ENCODE assay signal across 8 cellular contexts in the genomic region with DNA sequence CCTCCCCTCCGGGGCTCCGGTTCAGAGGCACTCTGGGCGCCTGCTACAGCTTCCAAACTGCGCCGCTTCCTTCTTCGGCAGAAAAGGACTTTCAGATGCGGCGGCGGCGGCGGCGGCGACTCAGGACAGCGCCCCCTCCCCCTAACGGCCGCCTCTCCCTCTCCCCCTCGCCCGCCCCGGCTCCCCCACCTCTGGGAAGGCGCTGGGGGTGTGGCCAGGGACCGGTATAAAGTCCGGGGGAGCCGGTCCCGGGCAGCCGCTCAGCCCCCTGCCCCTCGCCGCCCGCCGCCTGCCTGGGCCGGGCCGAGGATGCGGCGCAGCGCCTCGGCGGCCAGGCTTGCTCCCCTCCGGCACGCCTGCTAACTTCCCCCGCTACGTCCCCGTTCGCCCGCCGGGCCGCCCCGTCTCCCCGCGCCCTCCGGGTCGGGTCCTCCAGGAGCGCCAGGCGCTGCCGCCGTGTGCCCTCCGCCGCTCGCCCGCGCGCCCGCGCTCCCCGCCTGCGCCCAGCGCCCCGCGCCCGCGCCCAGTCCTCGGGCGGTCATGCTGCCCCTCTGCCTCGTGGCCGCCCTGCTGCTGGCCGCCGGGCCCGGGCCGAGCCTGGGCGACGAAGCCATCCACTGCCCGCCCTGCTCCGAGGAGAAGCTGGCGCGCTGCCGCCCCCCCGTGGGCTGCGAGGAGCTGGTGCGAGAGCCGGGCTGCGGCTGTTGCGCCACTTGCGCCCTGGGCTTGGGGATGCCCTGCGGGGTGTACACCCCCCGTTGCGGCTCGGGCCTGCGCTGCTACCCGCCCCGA. TPM values are rescaled to one million over a fixed set of nuclear protein-coding genes. Genes with fewer than 3 reads are reported as not detected.
A peak's percentile ranks its signal among the peaks of the same experiment; 100 is the strongest.
DNase-seq lines count a peak whose midpoint lies in the region; ATAC-seq and TF ChIP-seq lines count a peak whose summit lies in the region.

A gene (plus strand): TSS at position 255 of the 792 bp plus-strand sequence. CDS start 286 bp downstream, at position 541.

- H3F3A ChIP-seq in Loucy (ENCODE audit: low read depth), result no peaks in the 10 kb centered on the region

- peak within 1 kb of the TSS; percentile 90 for H3K4me3 Mint-ChIP-seq in type B pancreatic cell

- peaks cover 4% of the 10 kb centered on the region for H3K36me3 Mint-ChIP-seq in type B pancreatic cell

- H3K36me3 ChIP-seq in Loucy (ENCODE audit: insufficient read depth, low read length), result no peaks in the 10 kb centered on the region
- H3K36me3 ChIP-seq in adipocyte (ENCODE audit: control insufficient read depth, insufficient read depth, low read length, severe bottlenecking), result peaks cover 11% of the 10 kb centered on the region
- H3K36me3 ChIP-seq in trophoblast cell (ENCODE audit: control insufficient read depth in 1 of 2, insufficient read depth in 2 of 2, low read length in 2 of 2), result no peaks in the 10 kb centered on the region

- peak within 1 kb of the TSS; percentile 50 for H3K14ac ChIP-seq in trophoblast cell (ENCODE audit: low read length)

- H3K79me1 ChIP-seq in trophoblast cell (ENCODE audit: low read length), result peaks cover 8% of the 10 kb centered on the region

- H3K27ac ChIP-seq in trophoblast cell (ENCODE audit: low read depth, low read length), result no peak within 1 kb of the TSS

- H3K79me2 ChIP-seq in Loucy (ENCODE audit: insufficient read depth, low read length) (no peaks in the 10 kb centered on the region), trophoblast cell (ENCODE audit: control insufficient read depth, insufficient read depth, low read length, poor library complexity) (peaks cover 8% of the 10 kb centered on the region)

- H2AFZ ChIP-seq in Loucy (ENCODE audit: low read length), result no peak within 1 kb of the TSS; the same call in 1 of the 2 replicates
- peak within 1 kb of the TSS; percentile 75 for H2AFZ ChIP-seq in trophoblast cell (ENCODE audit: insufficient read depth, low read length, poor library complexity)

- H2BK5ac ChIP-seq in trophoblast cell (ENCODE audit: low read depth, low read length, poor library complexity), result peak within 1 kb of the TSS; percentile 16

- peaks cover 29% of the 10 kb centered on the region for H3K4me1 Mint-ChIP-seq in type B pancreatic cell (ENCODE audit: unreplicated experiment)

- H2BK12ac ChIP-seq in trophoblast cell (ENCODE audit: low read length), result peak within 1 kb of the TSS; percentile 34

- TF ChIP-seq CTCF in Loucy (conservative IDR thresholded peaks at IDR 0.05; ENCODE audit: low read length) (no peak), type B pancreatic cell (conservative IDR thresholded peaks at IDR 0.05) (peak; percentile 62)

- no peaks in the 10 kb centered on the region for H3K27me3 ChIP-seq in Loucy (ENCODE audit: insufficient read depth, low read length, poor library complexity, severe bottlenecking)
- H3K27me3 ChIP-seq in adipocyte (replicated peaks; ENCODE audit: control insufficient read depth, insufficient read depth, low read length), result no peaks in the 10 kb centered on the region
- H3K27me3 ChIP-seq in trophoblast cell (ENCODE audit: insufficient read depth, low read length), result no peaks in the 10 kb centered on the region

- H3K9ac ChIP-seq in Loucy (ENCODE audit: low read depth, low read length, poor library complexity, severe bottlenecking) (peak within 1 kb of the TSS; percentile 46), adipocyte (ENCODE audit: low read length) (peak within 1 kb of the TSS; percentile 98), trophoblast cell (ENCODE audit: low read length) (peak within 1 kb of the TSS; percentile 36)

- H3K4me2 ChIP-seq in Loucy (ENCODE audit: low read depth, low read length, poor library complexity, severe bottlenecking) (no peak within 1 kb of the TSS), trophoblast cell (ENCODE audit: low read length) (peak within 1 kb of the TSS; percentile 85)

- H3K4me1 ChIP-seq in Loucy (ENCODE audit: insufficient read depth, low read length, poor library complexity, severe bottlenecking) (peaks cover 29% of the 10 kb centered on the region), adipocyte (ENCODE audit: control insufficient read depth, insufficient read depth, low read length) (peaks cover 27% of the 10 kb centered on the region), trophoblast cell (ENCODE audit: control insufficient read depth in 1 of 2, insufficient read depth in 2 of 2, low read length in 2 of 2) (peaks cover 12 to 19% of the 10 kb centered on the region in 2 experiments)

- peak within 1 kb of the TSS; percentile 83 for H4K8ac ChIP-seq in trophoblast cell (ENCODE audit: low read depth, low read length)

- H3K9me3 ChIP-seq in Loucy (ENCODE audit: insufficient read depth, low read depth, low read length), result no peaks in the 10 kb centered on the region
- no peaks in the 10 kb centered on the region for H3K9me3 ChIP-seq in adipocyte (ENCODE audit: control insufficient read depth, low read length)
- H3K9me3 ChIP-seq in trophoblast cell (ENCODE audit: insufficient read depth, low read depth, low read length), result no peaks in the 10 kb centered on the region

- peak within 1 kb of the TSS; percentile 53 for H4K91ac ChIP-seq in trophoblast cell (ENCODE audit: low read depth, low read length)

- peak within 1 kb of the TSS; percentile 21 for H2BK120ac ChIP-seq in trophoblast cell (ENCODE audit: insufficient read depth, low read length, poor library complexity)

- H3K4ac ChIP-seq in trophoblast cell (ENCODE audit: low read depth, low read length), result peak within 1 kb of the TSS; percentile 9

- H3K9me3 Mint-ChIP-seq in type B pancreatic cell, result no peaks in the 10 kb centered on the region

- peak within 1 kb of the TSS; percentile 76 for H3K27ac Mint-ChIP-seq in type B pancreatic cell

- H3K18ac ChIP-seq in trophoblast cell (ENCODE audit: low read length), result peak within 1 kb of the TSS; percentile 85

- no peaks in the 10 kb centered on the region for H3K9me2 ChIP-seq in Loucy (replicated peaks; ENCODE audit: low read depth, low read length)

- no peaks in the 10 kb centered on the region for H4K20me1 ChIP-seq in Loucy (ENCODE audit: insufficient read depth, low read length, poor library complexity, severe bottlenecking)

- peak within 1 kb of the TSS; percentile 57 for H4K12ac ChIP-seq in trophoblast cell (ENCODE audit: low read depth, low read length)

- WGBS in trophoblast cell (ENCODE audit: extremely low coverage, insufficient coverage, insufficient read length), result no CpG with 5 or more reads among the region's 98 CpGs

- no peak for ATAC-seq in GM21447 (IDR thresholded peaks at IDR 0.05; ENCODE audit: unreplicated experiment)

- peak; percentile 81 for DNase-seq in EL
- peak; percentile 38 to 67 (median 52) for DNase-seq in T-helper 1 cell
- peak; percentile 93 for DNase-seq in adipocyte (ENCODE audit: low read depth)
- peak; percentile 85 for DNase-seq in cardiac septum (ENCODE audit: low spot score)
- DNase-seq in trophoblast cell, result peak; percentile 60 to 67
- DNase-seq in type B pancreatic cell (ENCODE audit: extremely low spot score, unreplicated experiment), result peak; percentile 83

- H3K4me3 ChIP-seq in Loucy (ENCODE audit: low read length, poor library complexity, severe bottlenecking) (no peak within 1 kb of the TSS), adipocyte (ENCODE audit: low read length) (peak within 1 kb of the TSS; percentile 90), trophoblast cell (ENCODE audit: low read depth, low read length) (peak within 1 kb of the TSS; percentile 72)

- H2AK5ac ChIP-seq in trophoblast cell (ENCODE audit: low read length), result peak within 1 kb of the TSS; percentile 19

- peaks cover 21% of the 10 kb centered on the region for H3K27me3 Mint-ChIP-seq in type B pancreatic cell

- intact Hi-C loops in cardiac septum (cut with DNase I), result loop anchor here (2.0 kb wide), 1 partner anchor 115 kb away; no protein-coding TSS in a partner anchor

- H3K23ac ChIP-seq in trophoblast cell (ENCODE audit: low read length), result no peak within 1 kb of the TSS

RNA-seq across cellular contexts. Expression of the gene that starts here (rescaled TPM):
- total RNA-seq in cardiac septum (164 TPM), type B pancreatic cell (ENCODE audit: low replicate concordance) (25.7 and 78.2 TPM in 2 replicates)
- polyA plus RNA-seq in trophoblast cell (2013), result 68.1 and 68.9 TPM in 2 replicates

Comparison
In these comparisons a context has a peak if more than half of its experiments do, and no peak if none do; other contexts are left out.
1. H3K9ac ChIP-seq: peak in every context shown above with its lines; median percentile 98 in adipocyte; 46 in Loucy; 36 in trophoblast cell.